11 cellular contexts compared by ENCODE assay signal in the genomic region with DNA sequence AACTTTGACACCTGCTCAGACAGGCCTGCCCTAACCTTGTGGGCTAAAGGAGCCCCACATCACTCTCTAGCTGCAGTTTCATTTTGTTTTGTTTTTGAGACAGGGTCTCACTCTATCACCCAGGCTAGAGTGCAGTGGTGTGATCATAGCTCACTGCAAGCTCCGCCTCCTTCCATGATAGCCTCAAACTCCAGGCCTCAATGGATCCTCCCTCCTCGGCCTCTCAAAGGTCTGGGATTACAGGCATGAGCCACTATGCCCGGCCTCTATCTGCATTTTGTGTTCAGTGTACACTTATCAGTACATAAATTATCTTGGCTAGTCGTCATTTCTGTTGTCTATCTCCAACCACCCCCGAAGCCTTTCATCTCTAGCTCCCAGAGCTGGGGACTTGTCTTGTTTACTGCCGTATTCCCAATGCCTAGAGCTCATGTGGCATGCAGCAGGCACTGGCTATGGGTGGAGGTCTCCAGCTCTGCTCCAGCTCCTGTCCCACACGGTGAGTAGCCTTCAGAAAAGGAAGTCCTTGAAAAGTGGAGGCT. TPM values are rescaled to one million over a fixed set of nuclear protein-coding genes. Genes with fewer than 3 reads are reported as not detected.
DNase-seq lines count a peak whose midpoint lies in the region; ATAC-seq and TF ChIP-seq lines count a peak whose summit lies in the region.
"Had no signal": no experiment of that assay in that cellular context is flagged by ENCODE, and none has a peak within 500 bp of the region (broad histone marks: within the 10 kb centered on the region; RNA-seq: fewer than 3 reads in every experiment).

No MANE protein-coding gene starts in this region.

- H3K4me1 ChIP-seq in heart left ventricle (peaks cover 0 to 32% (median 22%) of the 10 kb centered on the region in 12 donors), osteoblast (ENCODE audit: insufficient read depth, low read length) (peaks cover 21% of the 10 kb centered on the region), uterus (peaks cover 9% of the 10 kb centered on the region in 2 donors)

- TF ChIP-seq CTCF in heart left ventricle (IDR thresholded peaks at IDR 0.05): no peak
- no peak for TF ChIP-seq CTCF in dorsolateral prefrontal cortex (IDR thresholded peaks at IDR 0.05 in 54 of 56, conservative IDR thresholded peaks at IDR 0.05 in 2 of 56; ENCODE audit: low read depth in 1 of 56, partially characterized antibody in 56 of 56)
- TF ChIP-seq CTCF in osteoblast (IDR thresholded peaks at IDR 0.05; ENCODE audit: extremely low read depth, low read depth, low read length): no peak
- no peak for TF ChIP-seq CTCF in uterus (IDR thresholded peaks at IDR 0.05)

- intact Hi-C loops in heart left ventricle (cut with DNase I) (no loop called here), left cardiac atrium (cut with DNase I) (no loop called here), dorsolateral prefrontal cortex (cut with DNase I) (loop anchor here in 1 of 2 donors (1.0 kb wide), 2 partner anchors 11 to 31 kb away; a partner anchor contains a TSS), uterus (cut with DNase I; ENCODE audit: low total_unique reads) (no loop called here)

- 75 to 80% (median 77%) methylated on average over 7 of the region's 7 CpGs for WGBS in heart left ventricle, 4 donors

- peak overlapping the region; percentile 12 for H3K4me2 ChIP-seq in osteoblast (ENCODE audit: insufficient read depth, low read length)

- H3K27me3 ChIP-seq in heart left ventricle (no peaks in the 10 kb centered on the region), dorsolateral prefrontal cortex (no peaks in the 10 kb centered on the region), osteoblast (ENCODE audit: insufficient read depth, low read length) (no peaks in the 10 kb centered on the region), uterus (no peaks in the 10 kb centered on the region)

- ATAC-seq in heart left ventricle (no peak), left cardiac atrium (no peak), HG02798 (IDR thresholded peaks at IDR 0.05; ENCODE audit: poor library complexity, unreplicated experiment) (no peak)

- TF ChIP-seq POLR2A in heart left ventricle (IDR thresholded peaks at IDR 0.05) (no peak), uterus (IDR thresholded peaks at IDR 0.05) (no peak)

- no peaks in the 10 kb centered on the region for H3K36me3 ChIP-seq in heart left ventricle
- H3K36me3 ChIP-seq in osteoblast (ENCODE audit: insufficient read depth, low read length): no peaks in the 10 kb centered on the region
- H3K36me3 ChIP-seq in uterus: no peaks in the 10 kb centered on the region

- no peaks in the 10 kb centered on the region for H3K79me2 ChIP-seq in osteoblast (ENCODE audit: insufficient read depth, low read length)

- H3K9me3 ChIP-seq in heart left ventricle: no peaks in the 10 kb centered on the region
- no peaks in the 10 kb centered on the region for H3K9me3 ChIP-seq in osteoblast (ENCODE audit: low read depth, low read length)
- H3K9me3 ChIP-seq in uterus: no peaks in the 10 kb centered on the region

- H2AFZ ChIP-seq in osteoblast (ENCODE audit: low read length): peak overlapping the region; percentile 82

- DNase-seq in heart left ventricle (no peak), left cardiac atrium (no peak), dorsolateral prefrontal cortex (no peak), osteoblast (ENCODE audit: insufficient read length, low spot score, missing footprints) (no peak), uterus (no peak), cerebellar cortex (ENCODE audit: low spot score) (no peak), COR-L47 (lab: John Stamatoyannopoulos, UW) (no peak)
- DNase-seq: activated CD4-positive, CD25-positive, alpha-beta regulatory T cell; activated naive CD4-positive, alpha-beta T cell treated with Interleukin-2 at 50 U/mL for 16 hours; effector memory CD4-positive, alpha-beta T cell had no signal

- H3K27ac ChIP-seq in heart left ventricle: peak overlapping the region in 8 of 12 donors; percentile 1 to 81 (median 37)
- H3K27ac ChIP-seq in dorsolateral prefrontal cortex: peak overlapping the region; percentile 82 to 99 (median 96)
- peak overlapping the region; percentile 59 for H3K27ac ChIP-seq in osteoblast (ENCODE audit: low read depth, low read length)
- H3K27ac ChIP-seq in uterus: peak overlapping the region; percentile 90 to 99

- H4K20me1 ChIP-seq in osteoblast (ENCODE audit: insufficient read depth, low read length): no peaks in the 10 kb centered on the region

- H3K4me3 ChIP-seq in heart left ventricle (no peak overlapping the region), dorsolateral prefrontal cortex (peak overlapping the region in 2 of 59 donors; percentile 12 to 24), osteoblast (ENCODE audit: insufficient read depth, low read length) (no peak overlapping the region), uterus (no peak overlapping the region)

RNA-seq across cellular contexts. Expression of a gene that starts 22.1 kb away (rescaled TPM):
- 10 to 100 TPM; 15.8 to 27.3 (median 22.0) TPM for total RNA-seq in heart left ventricle
- 10 to 100 TPM; 11.7 to 21.9 TPM for polyA plus RNA-seq in heart left ventricle
- total RNA-seq in left cardiac atrium: 10 to 100 TPM; 21.6 to 22.5 TPM
- 10 to 100 TPM; 40.8 to 77.7 (median 61.3) TPM for total RNA-seq in dorsolateral prefrontal cortex
- total RNA-seq in osteoblast: 25.3 and 26.8 TPM in 2 replicates
- total RNA-seq in uterus: 10 to 100 TPM; 28.2 to 36.1 (median 31.2) TPM

RNA-seq across cellular contexts. Expression of a gene that starts 31.3 kb away (rescaled TPM):
- 100 to 1,000 TPM in 5 of 9 donors, 10 to 100 TPM in 4; 41.3 to 125 (median 101) TPM for total RNA-seq in heart left ventricle
- 10 to 100 TPM; 45.1 to 51.6 TPM for polyA plus RNA-seq in heart left ventricle
- 10 to 100 TPM; 54.7 to 80.1 TPM for total RNA-seq in left cardiac atrium
- 100 to 1,000 TPM; 126 to 274 (median 183) TPM for total RNA-seq in dorsolateral prefrontal cortex
- 35.1 and 39.5 TPM in 2 replicates for total RNA-seq in osteoblast
- total RNA-seq in uterus: 100 to 1,000 TPM in 1 of 4 donors, 10 to 100 TPM in 3; 13.5 to 167 (median 47.2) TPM

RNA-seq across cellular contexts. Expression of a gene that starts 54.9 kb away (rescaled TPM):
- total RNA-seq in heart left ventricle (100 to 1,000 TPM in 4 of 9 donors, 10 to 100 TPM in 5; 56.3 to 183 (median 92.2) TPM), left cardiac atrium (100 to 1,000 TPM in 1 of 2 donors, 10 to 100 TPM in 1; 98.8 to 200 TPM), dorsolateral prefrontal cortex (10 to 100 TPM; 11.7 to 80.9 (median 48.1) TPM), osteoblast (0.29 and 0.36 TPM in 2 replicates), uterus (10 to 100 TPM in 1 of 4 donors, 1 to 10 TPM in 1, under 1 TPM in 1, not detected in 1; 0.90 to 14.6 (median 2.2) TPM)
- 100 to 1,000 TPM in 1 of 2 donors, 10 to 100 TPM in 1; 44.1 to 338 TPM for polyA plus RNA-seq in heart left ventricle

Comparison
In these comparisons a context has a peak if more than half of its experiments do, and no peak if none do; other contexts are left out.
1. H3K27ac ChIP-seq: peak in every context shown above with its lines; median percentile 96 in dorsolateral prefrontal cortex; 94 in uterus; 59 in osteoblast; 37 in heart left ventricle.